ENCODE assay signal across 13 cellular contexts in the genomic region with DNA sequence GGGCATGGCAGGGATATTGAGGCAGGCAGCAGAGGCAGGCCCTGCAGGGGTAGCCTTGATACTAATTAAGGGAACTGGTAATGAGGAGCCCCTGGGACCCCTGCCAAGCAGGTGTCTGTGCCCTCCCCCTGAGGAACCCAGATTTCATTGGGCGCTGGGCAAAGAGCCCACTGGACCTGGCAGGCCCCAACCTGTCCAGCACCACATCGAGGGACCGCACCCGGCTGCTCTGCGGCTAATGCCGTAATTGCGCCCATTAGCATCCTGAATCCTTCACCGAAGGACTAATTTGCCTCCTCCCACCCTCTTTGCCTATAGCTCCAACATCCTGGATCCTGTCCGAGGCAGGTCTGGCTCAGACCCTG. TPM values are rescaled to one million over a fixed set of nuclear protein-coding genes. Genes with fewer than 3 reads are reported as not detected.
DNase-seq lines count a peak whose midpoint lies in the region; ATAC-seq, FAIRE-seq and TF ChIP-seq lines count a peak whose summit lies in the region.
"Had no signal": no experiment of that assay in that cellular context is flagged by ENCODE, and none has a peak within 500 bp of the region (broad histone marks: within the 10 kb centered on the region; RNA-seq: fewer than 3 reads in every experiment).

No MANE protein-coding gene starts in this region.

- H4K20me1 ChIP-seq in HepG2 (ENCODE audit: insufficient read depth, low read length): no peaks in the 10 kb centered on the region

- H3K4me1 ChIP-seq in liver (ENCODE audit: control insufficient read depth in 4 of 4, insufficient read depth in 4 of 4, low read length in 3 of 4): peaks cover 11 to 43% (median 23%) of the 10 kb centered on the region in 4 donors
- H3K4me1 ChIP-seq in HepG2 (ENCODE audit: insufficient read depth, low read length): peaks cover 17% of the 10 kb centered on the region
- peaks cover 30 to 31% of the 10 kb centered on the region in 2 donors for H3K4me1 ChIP-seq in duodenal mucosa (ENCODE audit: control insufficient read depth in 1 of 2, insufficient read depth in 2 of 2, low read length in 2 of 2)
- H3K4me1 ChIP-seq in sigmoid colon: peaks cover 4 to 36% (median 22%) of the 10 kb centered on the region in 4 donors

- no peak for FAIRE-seq in HepG2 (lab: Jason Lieb, UNC)
- FAIRE-seq: colon had no signal

- H3K4me2 ChIP-seq in HepG2 (ENCODE audit: low read depth, low read length): no peak overlapping the region

- intact Hi-C loops in HepG2 (cut with micrococcal nuclease; ENCODE audit: unreplicated experiment): no loop called here
- intact Hi-C loops in sigmoid colon (cut with DNase I): no loop called here

- TF ChIP-seq RAD21 in liver (IDR thresholded peaks at IDR 0.05) (no peak), HepG2 (CRISPR knock-in tag; IDR thresholded peaks at IDR 0.05) (no peak)

- peaks cover 14 to 26% (median 21%) of the 10 kb centered on the region in 4 donors for H3K36me3 ChIP-seq in liver (ENCODE audit: control insufficient read depth in 4 of 4, insufficient read depth in 3 of 4, low read depth in 1 of 4, low read length in 3 of 4)
- H3K36me3 ChIP-seq in HepG2 (replicated peaks in 1 of 2; ENCODE audit: control insufficient read depth in 1 of 2, insufficient read depth in 2 of 2, low read length in 2 of 2): peaks cover 16 to 34% of the 10 kb centered on the region in 2 experiments
- H3K36me3 ChIP-seq in duodenal mucosa (ENCODE audit: control insufficient read depth in 1 of 2, insufficient read depth in 2 of 2, low read length in 2 of 2): peaks cover 24 to 54% of the 10 kb centered on the region in 2 donors
- H3K36me3 ChIP-seq in sigmoid colon: peaks cover 30 to 87% (median 48%) of the 10 kb centered on the region in 4 donors

- in situ Hi-C loops in HepG2 (cut with HindIII; ENCODE audit: extremely low pct_ligation_motif_present, low pct_unique_long_range_greater_than_20kb): no loop called here

- DNase-seq in HepG2 (ENCODE audit: low spot score): no peak
- no peak for DNase-seq in sigmoid colon
- no peak for DNase-seq in occipital lobe (lab: John Stamatoyannopoulos, UW)
- DNase-seq in glomerular visceral epithelial cell (ENCODE audit: extremely low spot score): no peak
- DNase-seq in EL: no peak
- DNase-seq: activated CD4-positive, alpha-beta T cell treated with anti-CD3 and anti-CD28 coated beads for 48 hours; Karpas-422; T-helper 1 cell had no signal

- WGBS in liver: 86% methylated on average over 9 of the region's 9 CpGs
- 93% methylated on average over 9 of the region's 9 CpGs for WGBS in HepG2 (ENCODE audit: low lambda C conversion rate)
- WGBS in sigmoid colon, 2 donors: 90 to 95% methylated on average over 9 of the region's 9 CpGs

- no peaks in the 10 kb centered on the region for H3K27me3 ChIP-seq in liver (ENCODE audit: control insufficient read depth in 4 of 4, insufficient read depth in 4 of 4, low read length in 3 of 4)
- H3K27me3 ChIP-seq in HepG2 (ENCODE audit: control insufficient read depth in 1 of 2, insufficient read depth in 2 of 2, low read length in 2 of 2): no peaks in the 10 kb centered on the region
- H3K27me3 ChIP-seq in duodenal mucosa (ENCODE audit: control insufficient read depth in 1 of 2, insufficient read depth in 2 of 2, low read length in 2 of 2): no peaks in the 10 kb centered on the region
- H3K27me3 ChIP-seq in sigmoid colon: no peaks in the 10 kb centered on the region

- H2AFZ ChIP-seq in HepG2 (ENCODE audit: low read length): no peak overlapping the region

- no peak for TF ChIP-seq POLR2A in HepG2 (IDR thresholded peaks at IDR 0.05; ENCODE audit: insufficient read depth in 1 of 2, low read depth in 2 of 2, low read length in 2 of 2)
- no peak for TF ChIP-seq POLR2A in sigmoid colon (IDR thresholded peaks at IDR 0.05)

- ATAC-seq in HepG2: no peak
- ATAC-seq in activated CD4-positive, CD25-positive, alpha-beta regulatory T cell treated with anti-CD3 and anti-CD28 coated beads, Interleukin-2, amount 50 U/mL, for 24 hours: no peak

- H3K9me3 ChIP-seq in liver (ENCODE audit: control insufficient read depth in 4 of 4, low read length in 3 of 4) (no peaks in the 10 kb centered on the region), HepG2 (ENCODE audit: low read length) (no peaks in the 10 kb centered on the region), duodenal mucosa (ENCODE audit: control insufficient read depth in 1 of 2, low read length in 2 of 2) (no peaks in the 10 kb centered on the region), sigmoid colon (no peaks in the 10 kb centered on the region)

- BruUV-seq in HepG2 (replicated peaks; lab: Mats Ljungman, UMichigan): no TSS peak

- H3K27ac ChIP-seq in liver (ENCODE audit: low read depth in 1 of 2, low read length in 2 of 2) (peak overlapping the region; percentile 83 to 96), HepG2 (ENCODE audit: extremely low read length, insufficient read depth, low read length) (no peak overlapping the region), duodenal mucosa (ENCODE audit: low read depth, low read length) (peak overlapping the region; percentile 30), sigmoid colon (peak overlapping the region; percentile 63 to 76 (median 64))

- H3K79me2 ChIP-seq in HepG2 (ENCODE audit: insufficient read depth, low read length): no peaks in the 10 kb centered on the region

- CTCF ChIA-PET in HepG2 (lab: Yijun Ruan, JAX; ENCODE audit: low intra/inter-chr PET ratio, low total read pairs): no interaction called here

- H3K9ac ChIP-seq in liver (ENCODE audit: low read depth in 1 of 2, low read length in 2 of 2) (no peak overlapping the region), HepG2 (ENCODE audit: insufficient read depth, low read depth, low read length) (no peak overlapping the region), duodenal mucosa (ENCODE audit: low read depth in 1 of 2, low read length in 2 of 2) (no peak overlapping the region)

- POLR2A ChIA-PET in HepG2 (lab: Yijun Ruan, JAX): interaction anchor here (0.8 to 1.7 kb wide), 2 partner anchors 20 to 59 kb away, joined by 3 to 6 read pairs; partner anchors contain the start of gene GNAI2

- no peak for TF ChIP-seq EP300 in HepG2 (IDR thresholded peaks at IDR 0.05; ENCODE audit: low read depth in 2 of 2, low read length in 2 of 2)
- no peak for TF ChIP-seq EP300 in HepG2 (CRISPR knock-in tag; IDR thresholded peaks at IDR 0.05; ENCODE audit: borderline replicate concordance)
- no peak for TF ChIP-seq EP300 in sigmoid colon (IDR thresholded peaks at IDR 0.05)

- H3K4me3 ChIP-seq in liver (ENCODE audit: low read depth in 1 of 3, low read length in 3 of 3) (no peak overlapping the region), HepG2 (replicated peaks in 1 of 3; ENCODE audit: insufficient read depth in 1 of 3, low read depth in 2 of 3, low read length in 3 of 3) (no peak overlapping the region), duodenal mucosa (ENCODE audit: low read depth in 1 of 2, low read length in 2 of 2) (no peak overlapping the region), sigmoid colon (no peak overlapping the region)

- TF ChIP-seq CTCF in liver (IDR thresholded peaks at IDR 0.05; ENCODE audit: low read depth, low read length, missing input control): no peak
- no peak for TF ChIP-seq CTCF in HepG2 (CRISPR knock-in tag; IDR thresholded peaks at IDR 0.05)
- no peak for TF ChIP-seq CTCF in sigmoid colon (IDR thresholded peaks at IDR 0.05)

RNA-seq across cellular contexts. Expression of gene SEMA3B, which starts 13.7 kb away (rescaled TPM):
- total RNA-seq in liver: 1 to 10 TPM in 1 of 2 donors, under 1 TPM in 1; 0.56 to 1.5 TPM
- polyA plus RNA-seq in liver: 1 to 10 TPM in 1 of 2 donors, under 1 TPM in 1; 0.40 to 1.3 TPM
- 25.6 and 93.2 TPM in 2 replicates for total RNA-seq in HepG2 (2016; rRNA removed; fragmentation: Illumina TruSeq; extraction: Trizol)
- total RNA-seq in HepG2 (2016; cell fraction: cytosol; rRNA removed; fragmentation: Illumina TruSeq; extraction: Trizol; ENCODE audit: low read depth): 12.3 and 13.3 TPM in 2 replicates
- 23.5 and 94.1 TPM in 2 replicates for total RNA-seq in HepG2 (2016; cell fraction: insoluble cytoplasmic fraction; rRNA removed; fragmentation: Illumina TruSeq; extraction: Trizol)
- total RNA-seq in HepG2 (2016; cell fraction: membrane; rRNA removed; fragmentation: Illumina TruSeq; extraction: Trizol): 18.0 and 19.0 TPM in 2 replicates
- 106 and 120 TPM in 2 replicates for total RNA-seq in HepG2 (2016; cell fraction: nucleus; rRNA removed; fragmentation: Illumina TruSeq; extraction: Trizol)
- 158 and 173 TPM in 2 replicates for polyA plus RNA-seq in HepG2 (2011; rRNA removed)
- polyA plus RNA-seq in HepG2 (2011; cell fraction: cytosol; rRNA removed): 99.8 and 199 TPM in 2 replicates
- 824 and 1,487 TPM in 2 replicates for polyA plus RNA-seq in HepG2 (2011; cell fraction: nucleus; rRNA removed)
- polyA plus RNA-seq in HepG2 (2012): 48.8 and 75.5 TPM in 2 replicates
- 10.5 and 10.8 TPM in 2 replicates for polyA plus RNA-seq in HepG2 (2016; cell fraction: cytosol; fragmentation: Illumina TruSeq; extraction: Trizol; ENCODE audit: low read depth)
- 26.4 and 37.1 TPM in 2 replicates for polyA plus RNA-seq in HepG2 (2016; cell fraction: insoluble cytoplasmic fraction; fragmentation: Illumina TruSeq; extraction: Trizol; ENCODE audit: low read depth)
- 15.3 and 17.6 TPM in 2 replicates for polyA plus RNA-seq in HepG2 (2016; cell fraction: membrane; fragmentation: Illumina TruSeq; extraction: Trizol; ENCODE audit: low read depth)
- polyA plus RNA-seq in HepG2 (2016; cell fraction: nucleus; fragmentation: Illumina TruSeq; extraction: Trizol; ENCODE audit: insufficient read depth, low read depth): 390 and 409 TPM in 2 replicates
- 84.6 and 160 TPM in 2 replicates for polyA minus RNA-seq in HepG2 (2011; rRNA and poly(A)+ RNA removed; ENCODE audit: low replicate concordance)
- 55.4 and 70.0 TPM in 2 replicates for polyA minus RNA-seq in HepG2 (2011; cell fraction: cytosol; rRNA and poly(A)+ RNA removed)
- polyA minus RNA-seq in HepG2 (2011; cell fraction: nucleus; rRNA and poly(A)+ RNA removed): 81.1 and 108 TPM in 2 replicates
- total RNA-seq in sigmoid colon: 10 to 100 TPM in 3 of 4 donors, 1 to 10 TPM in 1; 7.9 to 54.6 (median 25.0) TPM
- 10 to 100 TPM; 12.0 to 39.2 (median 15.3) TPM for polyA plus RNA-seq in sigmoid colon
- 2.3 TPM for total RNA-seq in occipital lobe

RNA-seq across cellular contexts. Expression of gene GNAI2, which starts 19.2 kb away (rescaled TPM):
- total RNA-seq in liver: 10 to 100 TPM; 58.3 to 65.0 TPM
- polyA plus RNA-seq in liver: 10 to 100 TPM; 59.5 to 86.3 TPM
- 34.5 and 51.1 TPM in 2 replicates for total RNA-seq in HepG2 (2016; rRNA removed; fragmentation: Illumina TruSeq; extraction: Trizol)
- 26.6 and 32.1 TPM in 2 replicates for total RNA-seq in HepG2 (2016; cell fraction: cytosol; rRNA removed; fragmentation: Illumina TruSeq; extraction: Trizol; ENCODE audit: low read depth)
- 33.4 and 51.3 TPM in 2 replicates for total RNA-seq in HepG2 (2016; cell fraction: insoluble cytoplasmic fraction; rRNA removed; fragmentation: Illumina TruSeq; extraction: Trizol)
- 43.7 and 48.0 TPM in 2 replicates for total RNA-seq in HepG2 (2016; cell fraction: membrane; rRNA removed; fragmentation: Illumina TruSeq; extraction: Trizol)
- total RNA-seq in HepG2 (2016; cell fraction: nucleus; rRNA removed; fragmentation: Illumina TruSeq; extraction: Trizol): 26.6 and 32.5 TPM in 2 replicates
- 66.1 and 66.2 TPM in 2 replicates for polyA plus RNA-seq in HepG2 (2011; rRNA removed)
- 64.5 and 77.2 TPM in 2 replicates for polyA plus RNA-seq in HepG2 (2011; cell fraction: cytosol; rRNA removed)
- 39.4 and 42.6 TPM in 2 replicates for polyA plus RNA-seq in HepG2 (2011; cell fraction: nucleus; rRNA removed)
- 25.4 and 25.9 TPM in 2 replicates for polyA plus RNA-seq in HepG2 (2012)
- polyA plus RNA-seq in HepG2 (2016; cell fraction: cytosol; fragmentation: Illumina TruSeq; extraction: Trizol; ENCODE audit: low read depth): 37.3 and 42.8 TPM in 2 replicates
- polyA plus RNA-seq in HepG2 (2016; cell fraction: insoluble cytoplasmic fraction; fragmentation: Illumina TruSeq; extraction: Trizol; ENCODE audit: low read depth): 57.1 and 66.6 TPM in 2 replicates
- 69.3 and 71.1 TPM in 2 replicates for polyA plus RNA-seq in HepG2 (2016; cell fraction: membrane; fragmentation: Illumina TruSeq; extraction: Trizol; ENCODE audit: low read depth)
- polyA plus RNA-seq in HepG2 (2016; cell fraction: nucleus; fragmentation: Illumina TruSeq; extraction: Trizol; ENCODE audit: insufficient read depth, low read depth): 73.5 and 75.3 TPM in 2 replicates
- polyA minus RNA-seq in HepG2 (2011; rRNA and poly(A)+ RNA removed; ENCODE audit: low replicate concordance): 111 and 236 TPM in 2 replicates
- polyA minus RNA-seq in HepG2 (2011; cell fraction: cytosol; rRNA and poly(A)+ RNA removed): 26.0 and 26.4 TPM in 2 replicates
- polyA minus RNA-seq in HepG2 (2011; cell fraction: nucleus; rRNA and poly(A)+ RNA removed): 16.4 and 20.0 TPM in 2 replicates
- 100 to 1,000 TPM; 149 to 171 (median 163) TPM for total RNA-seq in sigmoid colon
- polyA plus RNA-seq in sigmoid colon: 100 to 1,000 TPM in 1 of 3 donors, 10 to 100 TPM in 2; 43.9 to 125 (median 64.3) TPM
- 84.5 TPM for total RNA-seq in occipital lobe

RNA-seq across cellular contexts. Expression of gene LSMEM2, which starts 23.7 kb away (rescaled TPM):
- total RNA-seq in liver: under 1 TPM in 1 of 2 donors, not detected in 1; 0.08 TPM
- polyA plus RNA-seq in liver: under 1 TPM in 1 of 2 donors, not detected in 1; 0.03 TPM
- 0.07 TPM in 1 of 2 replicates, not detected in the other for total RNA-seq in HepG2 (2016; rRNA removed; fragmentation: Illumina TruSeq; extraction: Trizol)
- not detected in 2 replicates for total RNA-seq in HepG2 (2016; cell fraction: cytosol; rRNA removed; fragmentation: Illumina TruSeq; extraction: Trizol; ENCODE audit: low read depth)
- 0.06 TPM in 1 of 2 replicates, not detected in the other for total RNA-seq in HepG2 (2016; cell fraction: insoluble cytoplasmic fraction; rRNA removed; fragmentation: Illumina TruSeq; extraction: Trizol)
- total RNA-seq in HepG2 (2016; cell fraction: membrane; rRNA removed; fragmentation: Illumina TruSeq; extraction: Trizol): not detected in 2 replicates
- 0.25 TPM in 1 of 2 replicates, not detected in the other for total RNA-seq in HepG2 (2016; cell fraction: nucleus; rRNA removed; fragmentation: Illumina TruSeq; extraction: Trizol)
- polyA plus RNA-seq in HepG2 (2011; rRNA removed): 0.41 and 0.44 TPM in 2 replicates
- polyA plus RNA-seq in HepG2 (2011; cell fraction: cytosol; rRNA removed): 0.08 and 0.15 TPM in 2 replicates
- 1.3 and 2.1 TPM in 2 replicates for polyA plus RNA-seq in HepG2 (2011; cell fraction: nucleus; rRNA removed)
- polyA plus RNA-seq in HepG2 (2012): 0.17 and 0.37 TPM in 2 replicates
- polyA plus RNA-seq in HepG2 (2016; cell fraction: cytosol; fragmentation: Illumina TruSeq; extraction: Trizol; ENCODE audit: low read depth): not detected in 2 replicates
- not detected in 2 replicates for polyA plus RNA-seq in HepG2 (2016; cell fraction: insoluble cytoplasmic fraction; fragmentation: Illumina TruSeq; extraction: Trizol; ENCODE audit: low read depth)
- not detected in 2 replicates for polyA plus RNA-seq in HepG2 (2016; cell fraction: membrane; fragmentation: Illumina TruSeq; extraction: Trizol; ENCODE audit: low read depth)
- 0.42 TPM in 1 of 2 replicates, not detected in the other for polyA plus RNA-seq in HepG2 (2016; cell fraction: nucleus; fragmentation: Illumina TruSeq; extraction: Trizol; ENCODE audit: insufficient read depth, low read depth)
- 0.09 and 0.34 TPM in 2 replicates for polyA minus RNA-seq in HepG2 (2011; rRNA and poly(A)+ RNA removed; ENCODE audit: low replicate concordance)
- polyA minus RNA-seq in HepG2 (2011; cell fraction: cytosol; rRNA and poly(A)+ RNA removed): not detected in 2 replicates
- 0.90 TPM in 1 of 2 replicates, not detected in the other for polyA minus RNA-seq in HepG2 (2011; cell fraction: nucleus; rRNA and poly(A)+ RNA removed)
- not detected for total RNA-seq in sigmoid colon
- polyA plus RNA-seq in sigmoid colon: under 1 TPM in 2 of 3 donors, not detected in 1; 0.13 to 0.46 TPM
- total RNA-seq in occipital lobe: 0.47 TPM
- total RNA-seq: ureter had no signal

RNA-seq across cellular contexts. Expression of gene IFRD2, which starts 37.0 kb away (rescaled TPM):
- total RNA-seq in liver (10 to 100 TPM; 55.7 to 66.1 TPM), HepG2 (2016; rRNA removed; fragmentation: Illumina TruSeq; extraction: Trizol) (81.4 and 96.1 TPM in 2 replicates), sigmoid colon (10 to 100 TPM; 46.7 to 59.1 (median 52.7) TPM), occipital lobe (15.1 TPM)
- polyA plus RNA-seq in liver (10 to 100 TPM; 60.3 to 91.2 TPM), HepG2 (2011; rRNA removed) (32.8 and 43.1 TPM in 2 replicates), sigmoid colon (10 to 100 TPM; 24.5 to 73.1 (median 31.2) TPM)
- total RNA-seq in HepG2 (2016; cell fraction: cytosol; rRNA removed; fragmentation: Illumina TruSeq; extraction: Trizol; ENCODE audit: low read depth): 66.4 and 85.9 TPM in 2 replicates
- total RNA-seq in HepG2 (2016; cell fraction: insoluble cytoplasmic fraction; rRNA removed; fragmentation: Illumina TruSeq; extraction: Trizol): 79.0 and 101 TPM in 2 replicates
- 126 and 147 TPM in 2 replicates for total RNA-seq in HepG2 (2016; cell fraction: membrane; rRNA removed; fragmentation: Illumina TruSeq; extraction: Trizol)
- 83.9 and 92.3 TPM in 2 replicates for total RNA-seq in HepG2 (2016; cell fraction: nucleus; rRNA removed; fragmentation: Illumina TruSeq; extraction: Trizol)
- 29.8 and 39.8 TPM in 2 replicates for polyA plus RNA-seq in HepG2 (2011; cell fraction: cytosol; rRNA removed)
- polyA plus RNA-seq in HepG2 (2011; cell fraction: nucleus; rRNA removed): 174 and 179 TPM in 2 replicates
- 38.5 and 48.9 TPM in 2 replicates for polyA plus RNA-seq in HepG2 (2012)
- 54.5 and 72.4 TPM in 2 replicates for polyA plus RNA-seq in HepG2 (2016; cell fraction: cytosol; fragmentation: Illumina TruSeq; extraction: Trizol; ENCODE audit: low read depth)
- polyA plus RNA-seq in HepG2 (2016; cell fraction: insoluble cytoplasmic fraction; fragmentation: Illumina TruSeq; extraction: Trizol; ENCODE audit: low read depth): 62.4 and 77.5 TPM in 2 replicates
- polyA plus RNA-seq in HepG2 (2016; cell fraction: membrane; fragmentation: Illumina TruSeq; extraction: Trizol; ENCODE audit: low read depth): 89.6 and 91.5 TPM in 2 replicates
- 124 and 130 TPM in 2 replicates for polyA plus RNA-seq in HepG2 (2016; cell fraction: nucleus; fragmentation: Illumina TruSeq; extraction: Trizol; ENCODE audit: insufficient read depth, low read depth)
- polyA minus RNA-seq in HepG2 (2011; rRNA and poly(A)+ RNA removed; ENCODE audit: low replicate concordance): 61.7 and 107 TPM in 2 replicates
- 15.9 and 21.4 TPM in 2 replicates for polyA minus RNA-seq in HepG2 (2011; cell fraction: cytosol; rRNA and poly(A)+ RNA removed)
- 46.6 and 52.5 TPM in 2 replicates for polyA minus RNA-seq in HepG2 (2011; cell fraction: nucleus; rRNA and poly(A)+ RNA removed)

RNA-seq across cellular contexts. Expression of gene HYAL3, which starts 44.0 kb away (rescaled TPM):
- total RNA-seq in liver (1 to 10 TPM; 1.9 to 6.6 TPM), HepG2 (2016; rRNA removed; fragmentation: Illumina TruSeq; extraction: Trizol) (5.5 and 5.9 TPM in 2 replicates), sigmoid colon (1 to 10 TPM; 2.1 to 8.3 (median 3.4) TPM), occipital lobe (6.6 TPM)
- polyA plus RNA-seq in liver (1 to 10 TPM; 1.8 to 2.0 TPM), HepG2 (2011; rRNA removed) (10.4 and 12.9 TPM in 2 replicates), sigmoid colon (1 to 10 TPM in 2 of 3 donors, under 1 TPM in 1; 0.60 to 4.4 (median 2.8) TPM)
- total RNA-seq in HepG2 (2016; cell fraction: cytosol; rRNA removed; fragmentation: Illumina TruSeq; extraction: Trizol; ENCODE audit: low read depth): 3.1 and 4.0 TPM in 2 replicates
- 4.8 and 6.5 TPM in 2 replicates for total RNA-seq in HepG2 (2016; cell fraction: insoluble cytoplasmic fraction; rRNA removed; fragmentation: Illumina TruSeq; extraction: Trizol)
- 4.7 and 5.3 TPM in 2 replicates for total RNA-seq in HepG2 (2016; cell fraction: membrane; rRNA removed; fragmentation: Illumina TruSeq; extraction: Trizol)
- 4.6 and 5.5 TPM in 2 replicates for total RNA-seq in HepG2 (2016; cell fraction: nucleus; rRNA removed; fragmentation: Illumina TruSeq; extraction: Trizol)
- 10.7 and 17.4 TPM in 2 replicates for polyA plus RNA-seq in HepG2 (2011; cell fraction: cytosol; rRNA removed)
- 24.5 and 24.6 TPM in 2 replicates for polyA plus RNA-seq in HepG2 (2011; cell fraction: nucleus; rRNA removed)
- polyA plus RNA-seq in HepG2 (2012): 2.2 and 2.5 TPM in 2 replicates
- 2.8 and 4.1 TPM in 2 replicates for polyA plus RNA-seq in HepG2 (2016; cell fraction: cytosol; fragmentation: Illumina TruSeq; extraction: Trizol; ENCODE audit: low read depth)
- 6.1 and 9.3 TPM in 2 replicates for polyA plus RNA-seq in HepG2 (2016; cell fraction: insoluble cytoplasmic fraction; fragmentation: Illumina TruSeq; extraction: Trizol; ENCODE audit: low read depth)
- 6.6 and 7.3 TPM in 2 replicates for polyA plus RNA-seq in HepG2 (2016; cell fraction: membrane; fragmentation: Illumina TruSeq; extraction: Trizol; ENCODE audit: low read depth)
- 9.7 and 11.4 TPM in 2 replicates for polyA plus RNA-seq in HepG2 (2016; cell fraction: nucleus; fragmentation: Illumina TruSeq; extraction: Trizol; ENCODE audit: insufficient read depth, low read depth)
- polyA minus RNA-seq in HepG2 (2011; rRNA and poly(A)+ RNA removed; ENCODE audit: low replicate concordance): 24.0 and 60.6 TPM in 2 replicates
- 5.2 and 5.5 TPM in 2 replicates for polyA minus RNA-seq in HepG2 (2011; cell fraction: cytosol; rRNA and poly(A)+ RNA removed)
- polyA minus RNA-seq in HepG2 (2011; cell fraction: nucleus; rRNA and poly(A)+ RNA removed): 5.8 and 7.0 TPM in 2 replicates
